18 cellular contexts compared by ENCODE assay signal in the genomic region with DNA sequence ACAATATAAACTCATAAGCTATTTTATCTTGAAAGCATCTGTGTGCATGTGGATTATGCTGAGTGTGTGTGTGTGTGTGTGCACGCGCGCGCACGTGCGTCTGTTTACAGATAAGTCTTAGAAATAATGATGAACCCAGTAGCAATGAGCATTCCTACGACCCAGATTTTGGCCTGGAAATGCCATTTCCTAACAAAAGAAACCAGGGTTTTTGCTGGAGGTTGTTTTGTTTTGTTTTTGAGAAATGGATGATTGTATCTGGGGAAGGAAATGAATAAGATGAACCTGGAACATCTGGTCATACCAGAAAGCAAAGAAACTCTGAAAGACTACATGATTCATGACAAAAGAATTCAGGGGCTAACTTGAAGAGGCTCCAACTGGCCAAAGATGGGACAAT. TPM values are rescaled to one million over a fixed set of nuclear protein-coding genes. Genes with fewer than 3 reads are reported as not detected.
A peak's percentile ranks its signal among the peaks of the same experiment; 100 is the strongest.
DNase-seq lines count a peak whose midpoint lies in the region; ATAC-seq, FAIRE-seq and TF ChIP-seq lines count a peak whose summit lies in the region.
"Had no signal": no experiment of that assay in that cellular context is flagged by ENCODE, and none has a peak within 500 bp of the region (broad histone marks: within the 10 kb centered on the region; RNA-seq: fewer than 3 reads in every experiment).

No MANE protein-coding gene starts in this region.

- intact Hi-C loops in K562 (cut with micrococcal nuclease) (no loop called here), sciatic nerve (cut with DNase I) (no loop called here)
- intact Hi-C loops in activated T-helper 1 cell treated with anti-CD3 and anti-CD28 coated beads, Interleukin-12 subunit alpha, Interleukin-12 subunit beta, Interleukin-2, Interleukin-4 antibody, amounts not matched to agents 30 ng/mL and 10 ng/mL and 1 ng/mL, durations not matched to agents 14 hours and 24 hours and 36 hours (cut with micrococcal nuclease): no loop called here

- DNase-seq in A172 (ENCODE audit: low spot score): peak; percentile 65
- DNase-seq in HS-27A (ENCODE audit: low read depth): peak; percentile 23
- DNase-seq in K562 (ENCODE audit: extremely low read depth in 1 of 4, low spot score in 3 of 4): no peak
- peak; percentile 14 for DNase-seq in hepatic stellate cell (ENCODE audit: low spot score)
- no peak for DNase-seq in activated T-helper 1 cell treated with anti-CD3 and anti-CD28 coated beads, Interleukin-12 subunit alpha, Interleukin-12 subunit beta, Interleukin-2, Interleukin-4 antibody, amounts not matched to agents 30 ng/mL and 10 ng/mL and 1 ng/mL, durations not matched to agents 14 hours and 24 hours and 36 hours (ENCODE audit: low spot score)
- DNase-seq in sciatic nerve (ENCODE audit: low spot score): no peak
- DNase-seq in GM19238 (ENCODE audit: insufficient read length, low spot score): no peak
- DNase-seq in ecto neural progenitor cell (ENCODE audit: low spot score): no peak
- DNase-seq: activated CD4-positive, alpha-beta T cell treated with anti-CD3 and anti-CD28 coated beads, Interleukin-2, amount 50 U/mL, for 48 hours; DMS 273 treated with DMSO at 0.1 percent for 48 hours; esophagus squamous epithelium; kidney; MM.1S; natural killer cell; spleen; upper lobe of left lung had no signal

- no peak overlapping the region for H3K27ac Mint-ChIP-seq in activated T-helper 1 cell treated with anti-CD3 and anti-CD28 coated beads, Interleukin-12 subunit alpha, Interleukin-12 subunit beta, Interleukin-2, Interleukin-4 antibody, amounts not matched to agents 30 ng/mL and 10 ng/mL and 1 ng/mL, durations not matched to agents 14 hours and 24 hours and 36 hours
- H3K27ac Mint-ChIP-seq: natural killer cell; T-helper 2 cell treated with Interferon-gamma antibody and Interleukin-4, amounts not matched to agents 5 μg/mL and 100 μg/mL, for 36 hours had no signal

- TF ChIP-seq RAD21 in K562 (CRISPR knock-in tag; conservative IDR thresholded peaks at IDR 0.05 in 1 of 2, IDR thresholded peaks at IDR 0.05 in 1 of 2): no peak

- no peak overlapping the region for H3K4me3 Mint-ChIP-seq in activated T-helper 1 cell treated with anti-CD3 and anti-CD28 coated beads, Interleukin-12 subunit alpha, Interleukin-12 subunit beta, Interleukin-2, Interleukin-4 antibody, amounts not matched to agents 30 ng/mL and 10 ng/mL and 1 ng/mL, durations not matched to agents 14 hours and 24 hours and 36 hours
- H3K4me3 Mint-ChIP-seq: natural killer cell; T-helper 2 cell treated with Interferon-gamma antibody and Interleukin-4, amounts not matched to agents 5 μg/mL and 100 μg/mL, for 36 hours had no signal

- no peak for TF ChIP-seq EP300 in K562 (IDR thresholded peaks at IDR 0.05; ENCODE audit: low read length)

- ATAC-seq in K562 (no peak), sciatic nerve (no peak)
- ATAC-seq: natural killer cell had no signal

- TF ChIP-seq CTCF in K562 (IDR thresholded peaks at IDR 0.05 in 2 of 3, conservative IDR thresholded peaks at IDR 0.05 in 1 of 3; ENCODE audit: insufficient read depth in 2 of 3, low read depth in 1 of 3, low read length in 3 of 3): no peak

- no peak for TF ChIP-seq POLR2A in K562 (conservative IDR thresholded peaks at IDR 0.05)

- H3K27me3 ChIP-seq in K562 (ENCODE audit: control insufficient read depth in 2 of 2, insufficient read depth in 2 of 2, low read length in 2 of 2): no peaks in the 10 kb centered on the region; a peak in 1 of 5 replicates
- H3K27me3 ChIP-seq: esophagus squamous epithelium, spleen, upper lobe of left lung had no signal

- H3K27me3 Mint-ChIP-seq in activated T-helper 1 cell treated with anti-CD3 and anti-CD28 coated beads, Interleukin-12 subunit alpha, Interleukin-12 subunit beta, Interleukin-2, Interleukin-4 antibody, amounts not matched to agents 30 ng/mL and 10 ng/mL and 1 ng/mL, durations not matched to agents 14 hours and 24 hours and 36 hours (ENCODE audit: insufficient read depth): peaks cover 8% of the 10 kb centered on the region

- H3K4me1 ChIP-seq in K562 (replicated peaks in 1 of 2; ENCODE audit: control insufficient read depth in 2 of 2, insufficient read depth in 2 of 2, low read length in 2 of 2): no peaks in the 10 kb centered on the region
- H3K4me1 ChIP-seq: esophagus squamous epithelium, spleen, upper lobe of left lung had no signal

- H3K4me2 ChIP-seq in K562 (ENCODE audit: insufficient read depth, low read length): no peak overlapping the region

- no peak overlapping the region for H3K27ac ChIP-seq in K562 (ENCODE audit: extremely low read depth, low read depth, low read length)
- H3K27ac ChIP-seq: esophagus squamous epithelium, spleen, upper lobe of left lung had no signal

- H3K9me3 ChIP-seq in K562 (replicated peaks; ENCODE audit: control insufficient read depth, insufficient read depth, low read depth, low read length): no peaks in the 10 kb centered on the region
- H3K9me3 ChIP-seq: esophagus squamous epithelium, spleen, upper lobe of left lung had no signal

- no peaks in the 10 kb centered on the region for H3K79me2 ChIP-seq in K562 (ENCODE audit: control insufficient read depth, insufficient read depth, low read length)

- 46% methylated on average over 7 of the region's 7 CpGs for WGBS in K562 (ENCODE audit: insufficient coverage, low coverage, missing lambda C conversion rate)

- no peaks in the 10 kb centered on the region for H3K9me1 ChIP-seq in K562 (ENCODE audit: control insufficient read depth, insufficient read depth, low read length)

- H3K36me3 Mint-ChIP-seq in activated T-helper 1 cell treated with anti-CD3 and anti-CD28 coated beads, Interleukin-12 subunit alpha, Interleukin-12 subunit beta, Interleukin-2, Interleukin-4 antibody, amounts not matched to agents 30 ng/mL and 10 ng/mL and 1 ng/mL, durations not matched to agents 14 hours and 24 hours and 36 hours (ENCODE audit: low read depth): no peaks in the 10 kb centered on the region
- H3K36me3 Mint-ChIP-seq: natural killer cell had no signal

- H4K20me1 ChIP-seq in K562 (replicated peaks; ENCODE audit: control insufficient read depth, insufficient read depth, low read length): no peaks in the 10 kb centered on the region

- CTCF ChIA-PET in K562 (lab: Yijun Ruan, JAX; ENCODE audit: low intra/inter-chr PET ratio): no interaction called here

- in situ Hi-C loops in K562 (cut with MboI): no loop called here

- H2AFZ ChIP-seq in K562 (ENCODE audit: low read depth, low read length): no peak overlapping the region

- no peak overlapping the region for H3K4me3 ChIP-seq in K562
- H3K4me3 ChIP-seq: esophagus squamous epithelium, spleen, upper lobe of left lung had no signal

- POLR2A ChIA-PET in K562 (lab: Yijun Ruan, JAX): no interaction called here

- no peaks in the 10 kb centered on the region for H3K9me3 Mint-ChIP-seq in activated T-helper 1 cell treated with anti-CD3 and anti-CD28 coated beads, Interleukin-12 subunit alpha, Interleukin-12 subunit beta, Interleukin-2, Interleukin-4 antibody, amounts not matched to agents 30 ng/mL and 10 ng/mL and 1 ng/mL, durations not matched to agents 14 hours and 24 hours and 36 hours
- H3K9me3 Mint-ChIP-seq: natural killer cell; T-helper 2 cell treated with Interferon-gamma antibody and Interleukin-4, amounts not matched to agents 5 μg/mL and 100 μg/mL, for 36 hours had no signal

- H3K36me3 ChIP-seq in K562 (ENCODE audit: control insufficient read depth, insufficient read depth, low read length): no peaks in the 10 kb centered on the region
- H3K36me3 ChIP-seq: esophagus squamous epithelium, spleen, upper lobe of left lung had no signal

- no TSS peak for BruUV-seq in K562 (replicated peaks; lab: Mats Ljungman, UMichigan)

- FAIRE-seq in K562 (lab: Jason Lieb, UNC): no peak
- FAIRE-seq: GM12892 had no signal

- no peak overlapping the region for H3K9ac ChIP-seq in K562 (ENCODE audit: insufficient read depth in 1 of 2, low read depth in 2 of 2, low read length in 2 of 2)

- no peaks in the 10 kb centered on the region for H3K4me1 Mint-ChIP-seq in activated T-helper 1 cell treated with anti-CD3 and anti-CD28 coated beads, Interleukin-12 subunit alpha, Interleukin-12 subunit beta, Interleukin-2, Interleukin-4 antibody, amounts not matched to agents 30 ng/mL and 10 ng/mL and 1 ng/mL, durations not matched to agents 14 hours and 24 hours and 36 hours (ENCODE audit: low read depth)
- H3K4me1 Mint-ChIP-seq: natural killer cell had no signal

RNA-seq across cellular contexts. Expression of a gene that starts 22.1 kb away (rescaled TPM):
- total RNA-seq in A172 (2014; rRNA removed; shearing (Covaris generic)): not detected in 2 replicates
- not detected in 2 replicates for total RNA-seq in K562 (2011; cell fraction: chromatin; rRNA removed; ENCODE audit: low replicate concordance)
- not detected in 2 replicates for total RNA-seq in K562 (2011; cell fraction: nucleolus; rRNA removed)
- total RNA-seq in K562 (2011; cell fraction: nucleoplasm; rRNA removed): not detected in 2 replicates
- total RNA-seq in K562 (2014; rRNA removed): not detected in 2 replicates
- not detected in 2 replicates for total RNA-seq in K562 (2014; rRNA removed; fragmentation: Illumina TruSeq; extraction: Trizol)
- total RNA-seq in K562 (2015; rRNA removed; fragmentation: Illumina TruSeq; extraction: Trizol): not detected in 2 replicates
- 0.13 TPM in 1 of 2 replicates, not detected in the other for total RNA-seq in K562 (2021)
- not detected in 2 replicates for polyA plus RNA-seq in K562 (2011; rRNA removed)
- polyA plus RNA-seq in K562 (2011; cell fraction: cytosol; rRNA removed): not detected in 2 replicates
- polyA plus RNA-seq in K562 (2011; cell fraction: nucleus; rRNA removed): not detected in 2 replicates
- 0.08 TPM in 2 replicates for polyA plus RNA-seq in K562 (2012)
- not detected in 2 replicates for polyA plus RNA-seq in K562 (2014; fragmentation: Illumina TruSeq; extraction: Trizol)
- under 1 TPM in 1 of 2 experiments, not detected in 1; 0.04 TPM for polyA plus RNA-seq in K562 (2014; fragmentation: Nextera tagmentation; extraction: Ambion mirVana)
- not detected in 2 replicates for polyA plus RNA-seq in K562 (2014; rRNA removed)
- polyA minus RNA-seq in K562 (2011; rRNA and poly(A)+ RNA removed): not detected in 2 replicates
- polyA minus RNA-seq in K562 (2011; cell fraction: cytosol; rRNA and poly(A)+ RNA removed): not detected in 2 replicates
- not detected in 2 replicates for polyA minus RNA-seq in K562 (2011; cell fraction: nucleus; rRNA and poly(A)+ RNA removed)
- not detected in 2 replicates for total RNA-seq in activated T-helper 1 cell treated with anti-CD3 and anti-CD28 coated beads, Interleukin-12 subunit alpha, Interleukin-12 subunit beta, Interleukin-2, Interleukin-4 antibody, amounts not matched to agents 30 ng/mL and 10 ng/mL and 1 ng/mL, durations not matched to agents 14 hours and 24 hours and 36 hours
- not detected for total RNA-seq in sciatic nerve
- total RNA-seq: esophagus squamous epithelium, kidney, natural killer cell, spleen, upper lobe of left lung had no signal

RNA-seq across cellular contexts. Expression of a gene that starts 31.9 kb away (rescaled TPM):
- total RNA-seq in A172 (2014; rRNA removed; shearing (Covaris generic)): not detected in 2 replicates
- total RNA-seq in K562 (2011; cell fraction: chromatin; rRNA removed; ENCODE audit: low replicate concordance): not detected in 2 replicates
- not detected in 2 replicates for total RNA-seq in K562 (2011; cell fraction: nucleolus; rRNA removed)
- not detected in 2 replicates for total RNA-seq in K562 (2011; cell fraction: nucleoplasm; rRNA removed)
- total RNA-seq in K562 (2014; rRNA removed) (not detected in 2 replicates), K562 (2014; rRNA removed; fragmentation: Illumina TruSeq; extraction: Trizol) (0.03 TPM in 1 of 2 replicates, not detected in the other), K562 (2015; rRNA removed; fragmentation: Illumina TruSeq; extraction: Trizol) (0.04 and 0.19 TPM in 2 replicates), K562 (2021) (0.04 TPM in 1 of 2 replicates, not detected in the other), sciatic nerve (not detected)
- polyA plus RNA-seq in K562 (2011; rRNA removed) (not detected in 2 replicates), K562 (2014; fragmentation: Illumina TruSeq; extraction: Trizol) (0.03 and 0.04 TPM in 2 replicates), K562 (2014; fragmentation: Nextera tagmentation; extraction: Ambion mirVana) (under 1 TPM; 0.03 to 0.14 TPM), K562 (2014; rRNA removed) (0.11 and 0.12 TPM in 2 replicates)
- polyA plus RNA-seq in K562 (2011; cell fraction: cytosol; rRNA removed): not detected in 2 replicates
- polyA plus RNA-seq in K562 (2011; cell fraction: nucleus; rRNA removed): not detected in 2 replicates
- polyA plus RNA-seq in K562 (2012): 0.09 and 1.3 TPM in 2 replicates
- polyA minus RNA-seq in K562 (2011; rRNA and poly(A)+ RNA removed): not detected in 2 replicates
- not detected in 2 replicates for polyA minus RNA-seq in K562 (2011; cell fraction: cytosol; rRNA and poly(A)+ RNA removed)
- polyA minus RNA-seq in K562 (2011; cell fraction: nucleus; rRNA and poly(A)+ RNA removed): not detected in 2 replicates
- not detected in 2 replicates for total RNA-seq in activated T-helper 1 cell treated with anti-CD3 and anti-CD28 coated beads, Interleukin-12 subunit alpha, Interleukin-12 subunit beta, Interleukin-2, Interleukin-4 antibody, amounts not matched to agents 30 ng/mL and 10 ng/mL and 1 ng/mL, durations not matched to agents 14 hours and 24 hours and 36 hours
- total RNA-seq: esophagus squamous epithelium, kidney, natural killer cell, spleen, upper lobe of left lung had no signal

Comparison
In these comparisons a context has a peak if more than half of its experiments do, and no peak if none do; other contexts are left out.
1. DNase-seq: peak in A172 (single experiment), HS-27A (single experiment) and hepatic stellate cell (single experiment); none in K562 (0 of 4), activated T-helper 1 cell treated with anti-CD3 and anti-CD28 coated beads, Interleukin-12 subunit alpha, Interleukin-12 subunit beta, Interleukin-2, Interleukin-4 antibody, amounts not matched to agents 30 ng/mL and 10 ng/mL and 1 ng/mL, durations not matched to agents 14 hours and 24 hours and 36 hours (single experiment), sciatic nerve (single experiment), GM19238 (single experiment) and ecto neural progenitor cell (single experiment).